1 cellular context compared by ENCODE assay signal in the genomic region with DNA sequence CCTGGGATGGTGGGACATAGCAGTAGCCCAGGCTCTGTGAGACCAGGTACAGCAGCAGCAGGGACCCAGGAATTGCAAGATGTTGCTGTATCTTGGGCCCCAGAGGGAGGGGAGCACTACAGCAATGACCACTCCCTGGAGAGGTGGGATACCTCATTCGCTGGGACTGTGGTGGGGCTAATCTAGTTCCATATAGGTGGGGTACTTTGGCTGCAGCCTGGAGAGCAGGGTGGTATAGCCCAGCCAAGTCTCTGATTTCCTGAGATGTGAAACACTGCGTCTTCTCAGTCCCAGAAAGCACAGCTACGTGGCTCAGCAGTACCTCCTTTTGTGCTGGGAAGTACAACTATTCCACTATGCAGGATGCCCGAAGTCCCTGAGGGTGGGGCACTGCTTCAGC.
TF ChIP-seq lines count a peak whose summit lies in the region.

No MANE protein-coding gene starts in this region.

TF ChIP-seq in H1, 55 proteins besides CTCF, POLR2A, EP300 and RAD21 (continued from another document):
- TF ChIP-seq RBBP5 (IDR thresholded peaks at IDR 0.05; ENCODE audit: borderline replicate concordance, low read depth, low read length) (no peak), TBP (IDR thresholded peaks at IDR 0.05; ENCODE audit: low read depth, low read length) (no peak), SRF (IDR thresholded peaks at IDR 0.05; ENCODE audit: low read depth, low read length) (no peak), TCF12 (IDR thresholded peaks at IDR 0.05; ENCODE audit: low read depth, low read length) (no peak), NRF1 (IDR thresholded peaks at IDR 0.05; ENCODE audit: low read depth, low read length) (no peak), KDM1A (IDR thresholded peaks at IDR 0.05; ENCODE audit: borderline replicate concordance, low read length) (no peak), TAF1 (IDR thresholded peaks at IDR 0.05; ENCODE audit: low read depth, low read length) (no peak), HDAC2 (IDR thresholded peaks at IDR 0.05; ENCODE audit: borderline replicate concordance in 1 of 2, low read depth in 2 of 2, low read length in 2 of 2) (no peak), CHD2 (IDR thresholded peaks at IDR 0.05; ENCODE audit: low read length) (no peak), SP4 (IDR thresholded peaks at IDR 0.05; ENCODE audit: low read length) (no peak), RNF2 (IDR thresholded peaks at IDR 0.05; ENCODE audit: borderline replicate concordance, low read depth, low read length, missing control alignments, poor library complexity, severe bottlenecking) (no peak), POU5F1 (IDR thresholded peaks at IDR 0.05; ENCODE audit: low read depth, low read length) (no peak), BRCA1 (IDR thresholded peaks at IDR 0.05; ENCODE audit: low read depth, low read length) (no peak)
